In the genomic region with DNA sequence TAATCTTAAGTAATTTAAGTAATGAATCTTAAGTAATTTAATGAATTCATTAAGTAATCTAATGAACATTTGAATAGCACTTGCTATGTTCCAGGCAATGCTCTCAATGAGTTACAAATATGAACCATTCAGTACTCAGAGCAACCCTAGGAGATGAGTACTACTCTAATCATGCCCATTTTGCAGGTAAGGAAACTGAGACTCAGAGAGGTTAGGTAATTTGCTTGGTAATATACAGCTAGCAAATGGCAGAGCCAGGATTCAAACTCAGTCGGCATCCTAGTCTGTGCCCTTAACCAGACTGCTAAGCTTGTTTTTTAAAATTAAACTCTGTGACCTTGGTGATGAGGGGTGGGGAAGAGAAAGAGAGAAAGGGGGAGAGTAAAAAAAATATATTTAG, we compare ENCODE assay signal across 3 cellular contexts.
TF ChIP-seq lines count a peak whose summit lies in the region.

No MANE protein-coding gene starts in this region.

TF ChIP-seq in HepG2, 621 proteins besides CTCF, POLR2A, EP300 and RAD21 (continues in another document):
- TF ChIP-seq YEATS4 (CRISPR knock-in tag; IDR thresholded peaks at IDR 0.05; ENCODE audit: borderline replicate concordance) (no peak), IKZF1 (IDR thresholded peaks at IDR 0.05) (no peak), HES4 (CRISPR knock-in tag; IDR thresholded peaks at IDR 0.05; ENCODE audit: borderline replicate concordance) (no peak), YEATS2 (CRISPR knock-in tag; IDR thresholded peaks at IDR 0.05; ENCODE audit: borderline replicate concordance) (no peak), KDM1A (CRISPR knock-in tag; IDR thresholded peaks at IDR 0.05) (0 out of 2 replicates have a peak, but pooled peaks have one; percentile 24), CENPX (CRISPR knock-in tag; IDR thresholded peaks at IDR 0.05) (no peak), ZFP36L1 (CRISPR knock-in tag; IDR thresholded peaks at IDR 0.05) (no peak), GZF1 (CRISPR knock-in tag; IDR thresholded peaks at IDR 0.05) (no peak), RELA (CRISPR knock-in tag; IDR thresholded peaks at IDR 0.05) (no peak), NFATC3 (CRISPR knock-in tag; IDR thresholded peaks at IDR 0.05) (no peak), PAX8 (CRISPR knock-in tag; IDR thresholded peaks at IDR 0.05; ENCODE audit: borderline replicate concordance) (no peak), ZNF629 (CRISPR knock-in tag; conservative IDR thresholded peaks at IDR 0.05) (peak; percentile 83)
- TF ChIP-seq, protein P1, sequence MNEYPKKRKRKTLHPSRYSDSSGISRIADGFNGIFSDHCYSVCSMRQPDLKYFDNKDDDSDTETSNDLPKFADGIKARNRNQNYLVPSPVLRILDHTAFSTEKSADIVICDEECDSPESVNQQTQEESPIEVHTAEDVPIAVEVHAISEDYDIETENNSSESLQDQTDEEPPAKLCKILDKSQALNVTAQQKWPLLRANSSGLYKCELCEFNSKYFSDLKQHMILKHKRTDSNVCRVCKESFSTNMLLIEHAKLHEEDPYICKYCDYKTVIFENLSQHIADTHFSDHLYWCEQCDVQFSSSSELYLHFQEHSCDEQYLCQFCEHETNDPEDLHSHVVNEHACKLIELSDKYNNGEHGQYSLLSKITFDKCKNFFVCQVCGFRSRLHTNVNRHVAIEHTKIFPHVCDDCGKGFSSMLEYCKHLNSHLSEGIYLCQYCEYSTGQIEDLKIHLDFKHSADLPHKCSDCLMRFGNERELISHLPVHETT (CRISPR knock-in tag; conservative IDR thresholded peaks at IDR 0.05): no peak
- TF ChIP-seq, protein P2, sequence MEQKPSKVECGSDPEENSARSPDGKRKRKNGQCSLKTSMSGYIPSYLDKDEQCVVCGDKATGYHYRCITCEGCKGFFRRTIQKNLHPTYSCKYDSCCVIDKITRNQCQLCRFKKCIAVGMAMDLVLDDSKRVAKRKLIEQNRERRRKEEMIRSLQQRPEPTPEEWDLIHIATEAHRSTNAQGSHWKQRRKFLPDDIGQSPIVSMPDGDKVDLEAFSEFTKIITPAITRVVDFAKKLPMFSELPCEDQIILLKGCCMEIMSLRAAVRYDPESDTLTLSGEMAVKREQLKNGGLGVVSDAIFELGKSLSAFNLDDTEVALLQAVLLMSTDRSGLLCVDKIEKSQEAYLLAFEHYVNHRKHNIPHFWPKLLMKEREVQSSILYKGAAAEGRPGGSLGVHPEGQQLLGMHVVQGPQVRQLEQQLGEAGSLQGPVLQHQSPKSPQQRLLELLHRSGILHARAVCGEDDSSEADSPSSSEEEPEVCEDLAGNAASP (CRISPR knock-in tag; IDR thresholded peaks at IDR 0.05; ENCODE audit: borderline replicate concordance): no peak
- TF ChIP-seq, protein P3, sequence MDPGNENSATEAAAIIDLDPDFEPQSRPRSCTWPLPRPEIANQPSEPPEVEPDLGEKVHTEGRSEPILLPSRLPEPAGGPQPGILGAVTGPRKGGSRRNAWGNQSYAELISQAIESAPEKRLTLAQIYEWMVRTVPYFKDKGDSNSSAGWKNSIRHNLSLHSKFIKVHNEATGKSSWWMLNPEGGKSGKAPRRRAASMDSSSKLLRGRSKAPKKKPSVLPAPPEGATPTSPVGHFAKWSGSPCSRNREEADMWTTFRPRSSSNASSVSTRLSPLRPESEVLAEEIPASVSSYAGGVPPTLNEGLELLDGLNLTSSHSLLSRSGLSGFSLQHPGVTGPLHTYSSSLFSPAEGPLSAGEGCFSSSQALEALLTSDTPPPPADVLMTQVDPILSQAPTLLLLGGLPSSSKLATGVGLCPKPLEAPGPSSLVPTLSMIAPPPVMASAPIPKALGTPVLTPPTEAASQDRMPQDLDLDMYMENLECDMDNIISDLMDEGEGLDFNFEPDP (CRISPR knock-in tag; conservative IDR thresholded peaks at IDR 0.05): 0 out of 2 replicates have a peak, but pooled peaks have one; percentile 30
- TF ChIP-seq, protein P4, sequence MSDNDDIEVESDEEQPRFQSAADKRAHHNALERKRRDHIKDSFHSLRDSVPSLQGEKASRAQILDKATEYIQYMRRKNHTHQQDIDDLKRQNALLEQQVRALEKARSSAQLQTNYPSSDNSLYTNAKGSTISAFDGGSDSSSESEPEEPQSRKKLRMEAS (IDR thresholded peaks at IDR 0.05): no peak

TF ChIP-seq in WTC11, 78 proteins besides CTCF, POLR2A, EP300 and RAD21:
- TF ChIP-seq, protein P5, sequence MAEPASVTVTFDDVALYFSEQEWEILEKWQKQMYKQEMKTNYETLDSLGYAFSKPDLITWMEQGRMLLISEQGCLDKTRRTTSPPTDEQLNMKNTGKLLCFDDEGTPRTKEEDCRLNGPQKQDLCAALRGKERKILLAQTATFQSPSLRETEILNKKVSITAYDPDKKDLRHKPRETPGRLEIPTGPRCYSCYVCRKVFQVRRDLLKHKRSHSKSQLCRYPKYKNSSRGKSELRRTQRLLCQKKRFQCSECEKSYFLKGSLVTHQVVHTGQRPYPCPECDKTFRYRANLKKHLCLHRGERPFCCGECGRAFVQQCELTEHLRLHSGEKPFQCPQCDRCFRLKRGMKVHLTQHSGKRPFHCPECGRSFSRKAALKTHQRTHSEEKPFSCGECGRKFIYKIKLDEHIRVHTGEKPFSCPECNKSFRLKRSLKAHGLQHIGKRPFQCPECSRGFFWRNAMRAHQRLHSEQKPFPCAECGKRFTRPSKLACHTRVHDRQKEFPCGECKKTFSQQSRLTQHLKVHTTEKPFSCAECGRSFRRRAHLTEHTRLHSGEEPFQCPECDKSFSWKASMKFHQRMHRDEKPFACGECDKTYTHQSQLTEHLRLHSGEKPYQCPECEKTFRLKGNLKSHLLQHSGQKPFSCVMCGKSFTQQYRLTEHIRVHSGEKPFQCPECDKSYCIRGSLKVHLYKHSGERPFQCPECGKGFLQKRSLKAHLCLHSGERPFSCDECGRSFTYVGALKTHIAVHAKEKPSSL (CRISPR knock-in tag; conservative IDR thresholded peaks at IDR 0.05): no peak
- TF ChIP-seq GTF2I (CRISPR knock-in tag; conservative IDR thresholded peaks at IDR 0.05): 0 out of 2 replicates have a peak, but pooled peaks have one; percentile 36

TF ChIP-seq in K562, 482 proteins besides CTCF, POLR2A, EP300 and RAD21:
- TF ChIP-seq RBM25 (IDR thresholded peaks at IDR 0.05; ENCODE audit: low read depth, low read length, severe bottlenecking) (peak; percentile 77), TRIM28 (IDR thresholded peaks at IDR 0.05) (no peak), KLF10 (CRISPR knock-in tag; IDR thresholded peaks at IDR 0.05) (no peak), BCOR (IDR thresholded peaks at IDR 0.05) (peak; percentile 69), ZNF134 (CRISPR knock-in tag; conservative IDR thresholded peaks at IDR 0.05) (no peak)
TF ChIP-seq in K562: peak in this region for 2.
